In the genomic region with DNA sequence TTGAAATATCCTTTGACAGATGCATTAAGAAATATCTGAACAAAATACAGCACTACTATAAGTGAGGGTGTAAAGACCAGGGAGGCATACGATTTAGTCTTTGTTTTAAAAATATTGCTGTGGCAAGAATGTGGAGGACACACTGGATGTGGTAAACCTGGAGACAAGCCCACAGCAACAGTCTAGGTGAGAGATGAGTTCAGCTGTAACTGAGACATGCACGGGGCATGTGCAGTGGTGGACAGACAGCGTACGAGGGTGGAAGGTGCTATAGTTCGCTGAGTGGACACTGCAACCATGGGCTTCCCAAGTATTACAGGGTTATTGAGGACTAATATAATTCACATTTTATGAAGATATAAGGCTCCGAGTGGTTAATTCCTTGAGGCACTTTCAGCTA, we compare ENCODE assay signal across 10 cellular contexts. TPM values are rescaled to one million over a fixed set of nuclear protein-coding genes. Genes with fewer than 3 reads are reported as not detected.
DNase-seq lines count a peak whose midpoint lies in the region; ATAC-seq and TF ChIP-seq lines count a peak whose summit lies in the region.
"Had no signal": no experiment of that assay in that cellular context is flagged by ENCODE, and none has a peak within 500 bp of the region (broad histone marks: within the 10 kb centered on the region; RNA-seq: fewer than 3 reads in every experiment).

No MANE protein-coding gene starts in this region.

- H3K36me3 ChIP-seq in SU-DHL-6 (ENCODE audit: low read length) = no peaks in the 10 kb centered on the region
- H3K36me3 ChIP-seq in H7 (replicated peaks; ENCODE audit: control insufficient read depth, insufficient read depth, low read length) = no peaks in the 10 kb centered on the region

- H3K4me2 ChIP-seq in SU-DHL-6 (ENCODE audit: low read depth, low read length, poor library complexity, severe bottlenecking) = peak overlapping the region; percentile 83

- H3K9me3 ChIP-seq in SU-DHL-6 (ENCODE audit: insufficient read depth, low read length) = no peaks in the 10 kb centered on the region

- peaks cover 39% of the 10 kb centered on the region for H3K79me2 ChIP-seq in SU-DHL-6 (ENCODE audit: insufficient read depth, low read length)

- no peak for DNase-seq in activated T-cell treated with anti-CD3 and anti-CD28 coated beads, Interleukin-2, amount 50 U/mL, for 72 hours
- DNase-seq in activated T-cell treated with anti-CD3 and anti-CD28 coated beads, Interleukin-2, amount 50 U/mL, for 48 hours = no peak
- DNase-seq in fibroblast of mammary gland (ENCODE audit: low read depth) (no peak), SKM-1 (lab: John Stamatoyannopoulos, UW; ENCODE audit: unreplicated experiment) (no peak), NCI-H1417 (lab: John Stamatoyannopoulos, UW) (no peak), H7 (no peak)
- no peak for DNase-seq in stimulated activated effector memory CD8-positive, alpha-beta T cell treated with anti-CD3 and anti-CD28 coated beads, Interleukin-12 subunit alpha, Interleukin-12 subunit beta, amount 100 ng/mL, for 72 hours (ENCODE audit: low spot score in 2 of 2)
- DNase-seq: MV-4-11; stimulated activated naive CD4-positive, alpha-beta T cell treated with Interleukin-2 at 50 U/mL for 16 hours had no signal

- H3K4me1 Mint-ChIP-seq in activated T-cell treated with anti-CD3 and anti-CD28 coated beads, Interleukin-2, amount 50 U/mL, for 72 hours (ENCODE audit: low read depth) = peaks cover 22% of the 10 kb centered on the region
- H3K4me1 Mint-ChIP-seq in stimulated activated effector memory CD8-positive, alpha-beta T cell treated with anti-CD3 and anti-CD28 coated beads, Interleukin-12 subunit alpha, Interleukin-12 subunit beta, amount 100 ng/mL, for 72 hours = peaks cover 23% of the 10 kb centered on the region

- H3F3A ChIP-seq in SU-DHL-6 (ENCODE audit: insufficient read depth) = no peaks in the 10 kb centered on the region

- H3K27ac ChIP-seq in SU-DHL-6 (ENCODE audit: low read depth, low read length) = no peak overlapping the region

- H3K27me3 ChIP-seq in SU-DHL-6 (ENCODE audit: low read length) (no peaks in the 10 kb centered on the region), H7 (ENCODE audit: control insufficient read depth, insufficient read depth, low read length) (peaks cover 4% of the 10 kb centered on the region; the same call in 1 of the 2 replicates)

- H4K20me1 ChIP-seq in SU-DHL-6 (ENCODE audit: low read depth, low read length) = no peaks in the 10 kb centered on the region

- peak overlapping the region; percentile 95 for H3K27ac Mint-ChIP-seq in activated T-cell treated with anti-CD3 and anti-CD28 coated beads, Interleukin-2, amount 50 U/mL, for 72 hours
- peak overlapping the region; percentile 97 for H3K27ac Mint-ChIP-seq in stimulated activated effector memory CD8-positive, alpha-beta T cell treated with anti-CD3 and anti-CD28 coated beads, Interleukin-12 subunit alpha, Interleukin-12 subunit beta, amount 100 ng/mL, for 72 hours

- H3K9ac ChIP-seq in SU-DHL-6 (ENCODE audit: low read length) = no peak overlapping the region

- ATAC-seq in activated T-cell treated with anti-CD3 and anti-CD28 coated beads, Interleukin-2, amount 50 U/mL, for 72 hours (replicated peaks in 1 of 2) = no peak
- ATAC-seq in stimulated activated effector memory CD8-positive, alpha-beta T cell treated with anti-CD3 and anti-CD28 coated beads, Interleukin-12 subunit alpha, Interleukin-12 subunit beta, amount 100 ng/mL, for 72 hours = no peak

- TF ChIP-seq CTCF in SU-DHL-6 (IDR thresholded peaks at IDR 0.05; ENCODE audit: insufficient read depth, low read length, poor library complexity, severe bottlenecking) (no peak), fibroblast of mammary gland (conservative IDR thresholded peaks at IDR 0.05; ENCODE audit: control insufficient read depth, insufficient read depth, low read depth, low read length) (no peak)

- H3K9me2 ChIP-seq in SU-DHL-6 (replicated peaks; ENCODE audit: insufficient read depth, low read length) = no peaks in the 10 kb centered on the region

- peaks cover 5 to 8% of the 10 kb centered on the region in 2 donors for H3K36me3 Mint-ChIP-seq in activated T-cell treated with anti-CD3 and anti-CD28 coated beads, Interleukin-2, amount 50 U/mL, for 72 hours (ENCODE audit: insufficient read depth in 2 of 2)
- H3K36me3 Mint-ChIP-seq in stimulated activated effector memory CD8-positive, alpha-beta T cell treated with anti-CD3 and anti-CD28 coated beads, Interleukin-12 subunit alpha, Interleukin-12 subunit beta, amount 100 ng/mL, for 72 hours = peaks cover 13% of the 10 kb centered on the region

- no peaks in the 10 kb centered on the region for H3K27me3 Mint-ChIP-seq in activated T-cell treated with anti-CD3 and anti-CD28 coated beads, Interleukin-2, amount 50 U/mL, for 72 hours (ENCODE audit: low read depth)

- no peak overlapping the region for H3K4me3 ChIP-seq in SU-DHL-6 (ENCODE audit: insufficient read depth, low read length, poor library complexity, severe bottlenecking)
- peak overlapping the region; percentile 85 for H3K4me3 ChIP-seq in fibroblast of mammary gland (ENCODE audit: control insufficient read depth, low read depth, low read length)
- no peak overlapping the region for H3K4me3 ChIP-seq in H7 (ENCODE audit: insufficient read depth, low read depth, low read length)

- H3K4me3 Mint-ChIP-seq in activated T-cell treated with anti-CD3 and anti-CD28 coated beads, Interleukin-2, amount 50 U/mL, for 72 hours = peak overlapping the region; percentile 94 to 98
- peak overlapping the region; percentile 88 for H3K4me3 Mint-ChIP-seq in stimulated activated effector memory CD8-positive, alpha-beta T cell treated with anti-CD3 and anti-CD28 coated beads, Interleukin-12 subunit alpha, Interleukin-12 subunit beta, amount 100 ng/mL, for 72 hours

- H3K9me3 Mint-ChIP-seq in activated T-cell treated with anti-CD3 and anti-CD28 coated beads, Interleukin-2, amount 50 U/mL, for 72 hours = peaks cover 3 to 4% of the 10 kb centered on the region in 2 donors
- H3K9me3 Mint-ChIP-seq in stimulated activated effector memory CD8-positive, alpha-beta T cell treated with anti-CD3 and anti-CD28 coated beads, Interleukin-12 subunit alpha, Interleukin-12 subunit beta, amount 100 ng/mL, for 72 hours = no peaks in the 10 kb centered on the region

- H2AFZ ChIP-seq in SU-DHL-6 (ENCODE audit: low read depth, low read length, severe bottlenecking) = no peak overlapping the region

RNA-seq across cellular contexts. Expression of gene NANP, which starts 1.8 kb away (rescaled TPM):
- total RNA-seq in activated T-cell treated with anti-CD3 and anti-CD28 coated beads, Interleukin-2, amount 50 U/mL, for 72 hours = 1 to 10 TPM; 3.8 to 4.3 TPM
- 7.0 and 7.2 TPM in 2 replicates for total RNA-seq in H7 (2014; rRNA removed; shearing (Covaris generic))

RNA-seq across cellular contexts. Expression of gene NINL, which starts 36.7 kb away (rescaled TPM):
- total RNA-seq in activated T-cell treated with anti-CD3 and anti-CD28 coated beads, Interleukin-2, amount 50 U/mL, for 72 hours = 1 to 10 TPM; 4.8 to 5.2 TPM
- total RNA-seq in H7 (2014; rRNA removed; shearing (Covaris generic)) = 33.7 and 42.6 TPM in 2 replicates
